ENCODE assay signal across 8 cellular contexts in the genomic region with DNA sequence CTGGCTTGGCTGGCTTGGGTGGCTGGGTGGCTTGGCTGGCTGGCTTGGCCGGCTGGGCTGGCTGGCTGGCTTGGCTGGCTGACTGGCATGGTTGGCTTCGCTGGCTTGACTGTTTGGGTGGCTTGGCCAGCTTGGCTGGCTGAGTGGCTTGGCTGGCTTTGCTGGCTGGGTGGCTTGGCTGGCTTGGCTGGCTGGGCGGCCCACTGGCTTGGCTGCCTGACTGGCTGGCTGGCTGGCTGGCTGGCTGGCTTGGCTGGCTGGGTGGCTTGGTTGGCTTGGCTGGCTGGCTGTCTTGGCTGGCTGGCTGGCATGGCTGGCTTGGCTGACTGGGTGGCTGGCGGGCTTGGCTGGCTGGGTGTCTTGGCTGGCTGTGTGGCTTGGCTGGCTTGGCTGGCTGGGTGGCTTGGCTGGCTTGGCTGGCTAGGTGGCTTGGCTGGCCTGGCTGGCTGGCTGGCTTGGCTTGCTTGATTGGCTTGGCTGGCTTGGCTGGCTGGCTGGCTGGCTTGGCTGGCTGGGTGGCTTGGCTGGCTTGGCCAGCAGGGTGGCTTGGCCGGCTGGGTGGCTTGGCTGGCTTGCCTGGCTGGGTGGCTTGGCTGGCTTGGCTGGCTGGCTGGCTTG.
DNase-seq lines count a peak whose midpoint lies in the region; ATAC-seq and TF ChIP-seq lines count a peak whose summit lies in the region.
"Not testable (repeated sequence)": the region's sequence is repeated elsewhere in the genome, so short reads cannot be mapped to it uniquely, and the experiment has no call there.

No MANE protein-coding gene starts in this region.

- TF ChIP-seq CTCF in CD4-positive, alpha-beta T cell (IDR thresholded peaks at IDR 0.05); ascending aorta (IDR thresholded peaks at IDR 0.05); lung (IDR thresholded peaks at IDR 0.05; ENCODE audit: control extremely low read depth, extremely low read depth); prostate gland (IDR thresholded peaks at IDR 0.05); thyroid gland (IDR thresholded peaks at IDR 0.05): not testable (repeated sequence)

- not testable (repeated sequence) for H3K4me3 ChIP-seq in ascending aorta; lung; prostate gland; thyroid gland (replicated peaks in 1 of 3)

- intact Hi-C loops in CD4-positive, alpha-beta T cell (cut with DNase I, micrococcal nuclease); ascending aorta (cut with DNase I); Right ventricle myocardium inferior (cut with DNase I); prostate gland (cut with DNase I); thyroid gland (cut with DNase I): not testable (repeated sequence)

- H3K27me3 ChIP-seq in CD4-positive, alpha-beta T cell (ENCODE audit: control insufficient read depth, insufficient read depth, low read length); ascending aorta; lung (ENCODE audit: control insufficient read depth, insufficient read depth); prostate gland (replicated peaks; ENCODE audit: insufficient read depth); thyroid gland: not testable (repeated sequence)

- not testable (repeated sequence) for TF ChIP-seq POLR2A in prostate gland (IDR thresholded peaks at IDR 0.05); thyroid gland (IDR thresholded peaks at IDR 0.05)

- H3K27ac ChIP-seq in CD4-positive, alpha-beta T cell (ENCODE audit: low read depth, low read length); ascending aorta; lung (ENCODE audit: low read depth in 1 of 2, low read length in 1 of 2); prostate gland; thyroid gland: not testable (repeated sequence)

- not testable (repeated sequence) for H3K9me3 ChIP-seq in CD4-positive, alpha-beta T cell (ENCODE audit: control insufficient read depth, low read length); ascending aorta; lung (ENCODE audit: control insufficient read depth in 2 of 2, insufficient read depth in 1 of 2, low read length in 1 of 2); prostate gland; thyroid gland

- 54 to 63% methylated on average over 4 of the region's 5 CpGs for WGBS in lung, 2 donors
- 64% methylated on average over 4 of the region's 5 CpGs for WGBS in prostate gland
- WGBS in thyroid gland, 2 donors: 54 to 69% methylated on average over 3 to 5 of the region's 5 CpGs

- CTCF ChIA-PET in CD4-positive, alpha-beta T cell (lab: Charles Lee): not testable (repeated sequence)

- peak in 9 of 10 experiments; percentile 6 to 36 (median 20) for DNase-seq in CD4-positive, alpha-beta T cell
- peak; percentile 37 for DNase-seq in activated CD4-positive, CD25-positive, alpha-beta regulatory T cell treated with anti-CD3 and anti-CD28 coated beads, Interleukin-2, amount 50 U/mL, for 72 hours
- DNase-seq in activated T-cell treated with anti-CD3 and anti-CD28 coated beads, Interleukin-2, amount 50 U/mL, for 4 hours: peak; percentile 25
- peak; percentile 21 to 85 for DNase-seq in ascending aorta (ENCODE audit: low spot score in 2 of 2)
- peak; percentile 93 for DNase-seq in Right ventricle myocardium inferior (ENCODE audit: missing footprints)
- DNase-seq in lung (ENCODE audit: low spot score): peak; percentile 34
- DNase-seq in prostate gland (ENCODE audit: low spot score): peak; percentile 4
- peak; percentile 5 to 30 for DNase-seq in thyroid gland

- H3K9me3 Mint-ChIP-seq in CD4-positive, alpha-beta T cell; activated T-cell treated with anti-CD3 and anti-CD28 coated beads, Interleukin-2, amount 50 U/mL, for 4 hours: not testable (repeated sequence)

- not testable (repeated sequence) for H3K4me1 ChIP-seq in ascending aorta; lung (ENCODE audit: control insufficient read depth in 2 of 2, insufficient read depth in 2 of 2, low read length in 2 of 2); prostate gland (replicated peaks); thyroid gland

- not testable (repeated sequence) for ATAC-seq in CD4-positive, alpha-beta T cell (ENCODE audit: poor library complexity); activated T-cell treated with anti-CD3 and anti-CD28 coated beads, Interleukin-2, amount 50 U/mL, for 4 hours; lung (ENCODE audit: insufficient read depth, low FRiP score)
- peak; percentile 55 for ATAC-seq in Right ventricle myocardium inferior

- H3K4me3 Mint-ChIP-seq in CD4-positive, alpha-beta T cell; activated T-cell treated with anti-CD3 and anti-CD28 coated beads, Interleukin-2, amount 50 U/mL, for 4 hours: not testable (repeated sequence)

- not testable (repeated sequence) for H3K4me1 Mint-ChIP-seq in CD4-positive, alpha-beta T cell (ENCODE audit: low read depth); activated T-cell treated with anti-CD3 and anti-CD28 coated beads, Interleukin-2, amount 50 U/mL, for 4 hours (ENCODE audit: low read depth)

- not testable (repeated sequence) for H3K27ac Mint-ChIP-seq in CD4-positive, alpha-beta T cell

- not testable (repeated sequence) for H3K36me3 ChIP-seq in ascending aorta; lung (ENCODE audit: control insufficient read depth in 2 of 2, insufficient read depth in 2 of 2, low read length in 2 of 2); prostate gland; thyroid gland

- not testable (repeated sequence) for H3K36me3 Mint-ChIP-seq in CD4-positive, alpha-beta T cell (ENCODE audit: low read depth); activated T-cell treated with anti-CD3 and anti-CD28 coated beads, Interleukin-2, amount 50 U/mL, for 4 hours (ENCODE audit: insufficient read depth)

- POLR2A ChIA-PET in CD4-positive, alpha-beta T cell (lab: Charles Lee): not testable (repeated sequence)

- not testable (repeated sequence) for H3K27me3 Mint-ChIP-seq in CD4-positive, alpha-beta T cell; activated T-cell treated with anti-CD3 and anti-CD28 coated beads, Interleukin-2, amount 50 U/mL, for 4 hours (ENCODE audit: low read depth)

Comparison
In these comparisons a context has a peak if more than half of its experiments do, and no peak if none do; other contexts are left out.
1. DNase-seq: peak in every context shown above with its lines; median percentile 93 in Right ventricle myocardium inferior; 53 in ascending aorta; 37 in activated CD4-positive, CD25-positive, alpha-beta regulatory T cell treated with anti-CD3 and anti-CD28 coated beads, Interleukin-2, amount 50 U/mL, for 72 hours; 34 in lung; 25 in activated T-cell treated with anti-CD3 and anti-CD28 coated beads, Interleukin-2, amount 50 U/mL, for 4 hours; 20 in CD4-positive, alpha-beta T cell; 18 in thyroid gland; 4 in prostate gland.